ENCODE assay signal across 9 cellular contexts in genomic region chr2:197889041-197889440, GRCh38.
DNase-seq lines count a peak whose midpoint lies in the region; ATAC-seq and TF ChIP-seq lines count a peak whose summit lies in the region.
"Had no signal": no experiment of that assay in that cellular context is flagged by ENCODE, and none has a peak within 500 bp of the region (broad histone marks: within the 10 kb centered on the region; RNA-seq: fewer than 3 reads in every experiment).

No MANE protein-coding gene starts in this region.

- no peaks in the 10 kb centered on the region for H3K9me3 Mint-ChIP-seq in CD4-positive, alpha-beta T cell
- H3K9me3 Mint-ChIP-seq: IgD-negative memory B cell had no signal

- peak overlapping the region; percentile 90 for H3K27ac Mint-ChIP-seq in CD4-positive, alpha-beta T cell
- H3K27ac Mint-ChIP-seq: IgD-negative memory B cell had no signal

- no peaks in the 10 kb centered on the region for H3K4me1 ChIP-seq in fibroblast of lung (ENCODE audit: control insufficient read depth, extremely low read depth, insufficient read depth, low read length)

- H3K79me2 ChIP-seq in fibroblast of lung (ENCODE audit: control insufficient read depth, insufficient read depth, low read length) = no peaks in the 10 kb centered on the region

- no peak overlapping the region for H3K9ac ChIP-seq in fibroblast of lung (ENCODE audit: insufficient read depth, low read length)

- no peaks in the 10 kb centered on the region for H3K27me3 ChIP-seq in CD4-positive, alpha-beta T cell (ENCODE audit: control insufficient read depth, insufficient read depth, low read length)
- no peaks in the 10 kb centered on the region for H3K27me3 ChIP-seq in fibroblast of lung (ENCODE audit: control insufficient read depth, insufficient read depth, low read length)
- H3K27me3 ChIP-seq in MG63 = no peaks in the 10 kb centered on the region

- H3K9me3 ChIP-seq in CD4-positive, alpha-beta T cell (ENCODE audit: control insufficient read depth, low read length) = no peaks in the 10 kb centered on the region
- H3K9me3 ChIP-seq in fibroblast of lung (ENCODE audit: control insufficient read depth, insufficient read depth, low read depth, low read length) (no peaks in the 10 kb centered on the region), MG63 (no peaks in the 10 kb centered on the region)

- CTCF ChIA-PET in CD4-positive, alpha-beta T cell (lab: Charles Lee) = interaction anchor here (1.3 to 1.8 kb wide), 2 partner anchors 10 to 78 kb away, joined by 3 to 6 read pairs; no protein-coding TSS in a partner anchor

- intact Hi-C loops in CD4-positive, alpha-beta T cell (cut with DNase I, micrococcal nuclease) = loop anchor here (2.0 to 5.0 kb wide), 3 partner anchors 18 to 50 kb away; no protein-coding TSS in a partner anchor

- peak overlapping the region; percentile 64 for H3K4me3 Mint-ChIP-seq in CD4-positive, alpha-beta T cell
- H3K4me3 Mint-ChIP-seq: IgD-negative memory B cell had no signal

- peak in 3 of 10 experiments; percentile 21 to 30 (median 21) for DNase-seq in CD4-positive, alpha-beta T cell
- DNase-seq in fibroblast of lung (ENCODE audit: low read depth in 2 of 2) (peak; percentile 38 to 55), MG63 (no peak), NCI-H2081 (lab: John Stamatoyannopoulos, UW) (no peak)
- DNase-seq in stimulated activated CD4-positive, alpha-beta T cell treated with anti-CD3 and anti-CD28 coated beads, Interleukin-2, amount 100 ng/mL, for 4 hours (ENCODE audit: low read depth) = peak; percentile 31

- H3K27ac ChIP-seq in CD4-positive, alpha-beta T cell (ENCODE audit: low read depth, low read length) = no peak overlapping the region
- no peak overlapping the region for H3K27ac ChIP-seq in fibroblast of lung (ENCODE audit: insufficient read depth, low read length)

- no peak for TF ChIP-seq CTCF in CD4-positive, alpha-beta T cell (IDR thresholded peaks at IDR 0.05)
- no peak for TF ChIP-seq CTCF in fibroblast of lung (conservative IDR thresholded peaks at IDR 0.05 in 1 of 2, IDR thresholded peaks at IDR 0.05 in 1 of 2; ENCODE audit: low read depth in 1 of 2, low read length in 2 of 2)

- POLR2A ChIA-PET in CD4-positive, alpha-beta T cell (lab: Charles Lee) = interaction anchor here (0.6 to 2.7 kb wide), 10 partner anchors 13 to 85 kb away, joined by 3 to 10 read pairs (median 4); partner anchors contain the start of gene PLCL1

- no peaks in the 10 kb centered on the region for H3K27me3 Mint-ChIP-seq in CD4-positive, alpha-beta T cell
- H3K27me3 Mint-ChIP-seq: IgD-negative memory B cell had no signal

- H4K20me1 ChIP-seq in fibroblast of lung (ENCODE audit: control insufficient read depth, extremely low read depth, insufficient read depth, low read length) = no peaks in the 10 kb centered on the region

- peak; percentile 85 for ATAC-seq in CD4-positive, alpha-beta T cell (ENCODE audit: poor library complexity)
- ATAC-seq in GM19043 (IDR thresholded peaks at IDR 0.05; ENCODE audit: low read depth, unreplicated experiment) (peak; percentile 99), HG03103 (IDR thresholded peaks at IDR 0.05; ENCODE audit: low read depth, unreplicated experiment) (peak; percentile 98), SK-N-SH treated with all-trans-retinoic acid at 6 μM for 48 hours (peak; percentile 83)

- no peak overlapping the region for H2AFZ ChIP-seq in fibroblast of lung (ENCODE audit: low read length)

- H3K4me2 ChIP-seq in fibroblast of lung (ENCODE audit: extremely low read depth, insufficient read depth, low read length) = no peak overlapping the region

- H3K36me3 ChIP-seq in fibroblast of lung (ENCODE audit: control insufficient read depth, insufficient read depth, low read length) = no peaks in the 10 kb centered on the region
- H3K36me3 ChIP-seq in MG63 = no peaks in the 10 kb centered on the region

- H3K4me1 Mint-ChIP-seq in CD4-positive, alpha-beta T cell (ENCODE audit: low read depth) = peaks cover 79% of the 10 kb centered on the region

- H3K4me3 ChIP-seq in fibroblast of lung (replicated peaks in 1 of 4; ENCODE audit: control extremely low read depth in 1 of 4, insufficient read depth in 1 of 4, low read depth in 3 of 4, low read length in 4 of 4) = no peak overlapping the region
- H3K4me3 ChIP-seq in MG63 = no peak overlapping the region

- H3K36me3 Mint-ChIP-seq in CD4-positive, alpha-beta T cell (ENCODE audit: low read depth) = peaks cover 13% of the 10 kb centered on the region
- H3K36me3 Mint-ChIP-seq: IgD-negative memory B cell had no signal

TF ChIP-seq in SK-N-SH treated with all-trans-retinoic acid at 6 μM for 48 hours, 23 proteins besides CTCF, POLR2A, EP300 and RAD21:
- TF ChIP-seq ISL1 (CRISPR knock-in tag; IDR thresholded peaks at IDR 0.05) (peak; percentile 18; the same call in 1 of the 2 replicates), SNAI2 (CRISPR knock-in tag; IDR thresholded peaks at IDR 0.05) (no peak)

Comparison
In these comparisons a context has a peak if more than half of its experiments do, and no peak if none do; other contexts are left out.
1. DNase-seq: peak in fibroblast of lung (2 of 2) and stimulated activated CD4-positive, alpha-beta T cell treated with anti-CD3 and anti-CD28 coated beads, Interleukin-2, amount 100 ng/mL, for 4 hours (single experiment); none in MG63 (single experiment) and NCI-H2081 (0 of 2).
2. Peak in every context shown above with its lines, with median percentiles within 50 percentile points of each other: ATAC-seq.